13 cellular contexts compared by ENCODE assay signal in genomic region chr6:90144396-90144795, GRCh38.
DNase-seq lines count a peak whose midpoint lies in the region; ATAC-seq and TF ChIP-seq lines count a peak whose summit lies in the region.
"Had no signal": no experiment of that assay in that cellular context is flagged by ENCODE, and none has a peak within 500 bp of the region (broad histone marks: within the 10 kb centered on the region; RNA-seq: fewer than 3 reads in every experiment).

No MANE protein-coding gene starts in this region.

- H3K9ac ChIP-seq in OCI-LY3 (ENCODE audit: low read length): no peak overlapping the region
- no peak overlapping the region for H3K9ac ChIP-seq in trophoblast cell (ENCODE audit: low read length)

- no peak overlapping the region for H4K12ac ChIP-seq in trophoblast cell (ENCODE audit: low read depth, low read length)

- peak; percentile 27 for DNase-seq in GM12865 (ENCODE audit: low read depth)
- peak in 1 of 2 donors; percentile 16 for DNase-seq in trophoblast cell
- DNase-seq in cerebellar nuclear complex (lab: John Stamatoyannopoulos, UW): no peak
- DNase-seq in NCI-H774 (lab: John Stamatoyannopoulos, UW): no peak
- DNase-seq: CD4-positive, alpha-beta memory T cell; MV-4-11; NCI-H748 treated with DMSO at 0.1 percent for 48 hours had no signal

- H3K9me3 ChIP-seq in OCI-LY3 (ENCODE audit: insufficient read depth, low read length): no peaks in the 10 kb centered on the region
- H3K9me3 ChIP-seq in trophoblast cell (ENCODE audit: insufficient read depth, low read depth, low read length): no peaks in the 10 kb centered on the region

- H3K4me2 ChIP-seq in OCI-LY3 (ENCODE audit: low read length) (peak overlapping the region; percentile 52), trophoblast cell (ENCODE audit: low read length) (no peak overlapping the region)
- H3K4me2 ChIP-seq: GM23338 had no signal

- H4K8ac ChIP-seq in trophoblast cell (ENCODE audit: low read depth, low read length): peak overlapping the region; percentile 53

- H2AK5ac ChIP-seq in trophoblast cell (ENCODE audit: low read length): no peak overlapping the region

- H3K23ac ChIP-seq in trophoblast cell (ENCODE audit: low read length): no peak overlapping the region

- H2BK5ac ChIP-seq in trophoblast cell (ENCODE audit: low read depth, low read length, poor library complexity): peak overlapping the region; percentile 66

- no peak overlapping the region for H3K4ac ChIP-seq in trophoblast cell (ENCODE audit: low read depth, low read length)

- peaks cover 5% of the 10 kb centered on the region for H3K79me1 ChIP-seq in trophoblast cell (ENCODE audit: low read length)

- H3K18ac ChIP-seq in trophoblast cell (ENCODE audit: low read length): peak overlapping the region; percentile 79

- H3K4me1 ChIP-seq in OCI-LY3 (ENCODE audit: low read length) (peaks cover 37% of the 10 kb centered on the region), trophoblast cell (ENCODE audit: control insufficient read depth in 1 of 2, insufficient read depth in 2 of 2, low read length in 2 of 2) (peaks cover 0 to 4% of the 10 kb centered on the region in 2 experiments)

- WGBS in trophoblast cell (ENCODE audit: extremely low coverage, insufficient coverage, insufficient read length): no CpG with 5 or more reads among the region's 3 CpGs

- TF ChIP-seq CTCF in GM12865 (IDR thresholded peaks at IDR 0.05; ENCODE audit: insufficient read depth, low read depth, low read length, missing control alignments): no peak
- TF ChIP-seq CTCF in OCI-LY3 (IDR thresholded peaks at IDR 0.05; ENCODE audit: low read depth, low read length): no peak

- peak; percentile 81 for ATAC-seq in GM21447 (IDR thresholded peaks at IDR 0.05; ENCODE audit: unreplicated experiment)
- no peak for ATAC-seq in GM18511 (IDR thresholded peaks at IDR 0.05; ENCODE audit: unreplicated experiment)
- no peak for ATAC-seq in GM21528 (IDR thresholded peaks at IDR 0.05; ENCODE audit: low FRiP score, unreplicated experiment)
- ATAC-seq: GM23338 had no signal

- no peak overlapping the region for H3K4me3 ChIP-seq in GM12865 (ENCODE audit: low read depth, low read length)
- no peak overlapping the region for H3K4me3 ChIP-seq in OCI-LY3 (ENCODE audit: low read length)
- no peak overlapping the region for H3K4me3 ChIP-seq in trophoblast cell (ENCODE audit: low read depth, low read length)
- H3K4me3 ChIP-seq: GM23338 had no signal

- peak overlapping the region; percentile 63 for H4K91ac ChIP-seq in trophoblast cell (ENCODE audit: low read depth, low read length)

- H3K79me2 ChIP-seq in OCI-LY3 (ENCODE audit: low read length) (no peaks in the 10 kb centered on the region), trophoblast cell (ENCODE audit: control insufficient read depth, insufficient read depth, low read length, poor library complexity) (no peaks in the 10 kb centered on the region)

- H3K27me3 ChIP-seq in OCI-LY3 (ENCODE audit: low read depth, low read length) (peaks cover 83% of the 10 kb centered on the region), trophoblast cell (ENCODE audit: insufficient read depth, low read length) (no peaks in the 10 kb centered on the region)

- H4K20me1 ChIP-seq in OCI-LY3 (ENCODE audit: insufficient read depth, low read length): no peaks in the 10 kb centered on the region; the same call in none of the 2 replicates

- peak overlapping the region; percentile 70 for H2BK120ac ChIP-seq in trophoblast cell (ENCODE audit: insufficient read depth, low read length, poor library complexity)

- no peaks in the 10 kb centered on the region for H3K36me3 ChIP-seq in OCI-LY3 (replicated peaks; ENCODE audit: low read depth, low read length)
- no peaks in the 10 kb centered on the region for H3K36me3 ChIP-seq in trophoblast cell (ENCODE audit: control insufficient read depth in 1 of 2, insufficient read depth in 2 of 2, low read length in 2 of 2)

- H3K27ac ChIP-seq in OCI-LY3 (ENCODE audit: low read length): no peak overlapping the region
- H3K27ac ChIP-seq in trophoblast cell (ENCODE audit: low read depth, low read length): no peak overlapping the region
- H3K27ac ChIP-seq: HL-60 had no signal

- H2AFZ ChIP-seq in OCI-LY3 (ENCODE audit: low read depth, low read length) (no peak overlapping the region), trophoblast cell (ENCODE audit: insufficient read depth, low read length, poor library complexity) (no peak overlapping the region)
- H2AFZ ChIP-seq: GM23338 had no signal

- H2BK12ac ChIP-seq in trophoblast cell (ENCODE audit: low read length): peak overlapping the region; percentile 65

- H3K14ac ChIP-seq in trophoblast cell (ENCODE audit: low read length): no peak overlapping the region
